ENCODE assay signal across 10 cellular contexts in genomic region chr18:48945953-48946217, GRCh38. TPM values are rescaled to one million over a fixed set of nuclear protein-coding genes. Genes with fewer than 3 reads are reported as not detected.
A peak's percentile ranks its signal among the peaks of the same experiment; 100 is the strongest.
DNase-seq lines count a peak whose midpoint lies in the region; ATAC-seq, FAIRE-seq and TF ChIP-seq lines count a peak whose summit lies in the region.
"Had no signal": no experiment of that assay in that cellular context is flagged by ENCODE, and none has a peak within 500 bp of the region (broad histone marks: within the 10 kb centered on the region; RNA-seq: fewer than 3 reads in every experiment).

No MANE protein-coding gene starts in this region.

- H3K79me2 ChIP-seq in KMS-11 (ENCODE audit: insufficient read depth, low read depth) (peaks cover 98% of the 10 kb centered on the region), osteoblast (ENCODE audit: insufficient read depth, low read length) (peaks cover 99% of the 10 kb centered on the region)

- H3K27me3 Mint-ChIP-seq in CD4-positive, CD25-positive, alpha-beta regulatory T cell = peaks cover 6% of the 10 kb centered on the region
- H3K27me3 Mint-ChIP-seq in effector memory CD8-positive, alpha-beta T cell = no peaks in the 10 kb centered on the region

- H3K27me3 ChIP-seq in CD4-positive, CD25-positive, alpha-beta regulatory T cell (ENCODE audit: control insufficient read depth, insufficient read depth, low read length) = no peaks in the 10 kb centered on the region
- no peaks in the 10 kb centered on the region for H3K27me3 ChIP-seq in KMS-11 (ENCODE audit: insufficient read depth, low read depth)
- H3K27me3 ChIP-seq in osteoblast (ENCODE audit: insufficient read depth, low read length) = no peaks in the 10 kb centered on the region

- peaks cover 30 to 83% (median 65%) of the 10 kb centered on the region in 4 donors for H3K4me1 Mint-ChIP-seq in CD4-positive, CD25-positive, alpha-beta regulatory T cell
- H3K4me1 Mint-ChIP-seq in effector memory CD8-positive, alpha-beta T cell (ENCODE audit: low read depth in 2 of 2) = peaks cover 71% of the 10 kb centered on the region in 2 donors

- FAIRE-seq in D721Med (lab: Jason Lieb, UNC) (no peak), frontal cortex (lab: Jason Lieb, UNC) (no peak)

- TF ChIP-seq CTCF in KMS-11 (conservative IDR thresholded peaks at IDR 0.05; ENCODE audit: low read depth, low read length) (no peak), osteoblast (IDR thresholded peaks at IDR 0.05; ENCODE audit: extremely low read depth, low read depth, low read length) (no peak), D721Med (IDR thresholded peaks at IDR 0.05; ENCODE audit: insufficient read depth, missing control alignments) (no peak)

- peak overlapping the region; percentile 1 for H3K4me3 ChIP-seq in CD4-positive, CD25-positive, alpha-beta regulatory T cell (ENCODE audit: low read depth, low read length)
- H3K4me3 ChIP-seq in KMS-11 (IDR thresholded peaks at IDR 0.05; ENCODE audit: insufficient read depth, low read depth, low read length) (no peak overlapping the region), osteoblast (ENCODE audit: insufficient read depth, low read length) (peak overlapping the region; percentile 97)

- H3K9me3 Mint-ChIP-seq in CD4-positive, CD25-positive, alpha-beta regulatory T cell = peaks cover 0 to 2% (median 0%) of the 10 kb centered on the region in 7 donors
- H3K9me3 Mint-ChIP-seq in effector memory CD8-positive, alpha-beta T cell = no peaks in the 10 kb centered on the region

- H4K20me1 ChIP-seq in KMS-11 (ENCODE audit: insufficient read depth) (peaks cover 81% of the 10 kb centered on the region), osteoblast (ENCODE audit: insufficient read depth, low read length) (peaks cover 80% of the 10 kb centered on the region)

- peak overlapping the region in 2 of 3 donors; percentile 14 to 58 for H3K27ac Mint-ChIP-seq in CD4-positive, CD25-positive, alpha-beta regulatory T cell
- H3K27ac Mint-ChIP-seq in effector memory CD8-positive, alpha-beta T cell = peak overlapping the region; percentile 71 to 84

- no peak overlapping the region for H3K27ac ChIP-seq in CD4-positive, CD25-positive, alpha-beta regulatory T cell (ENCODE audit: insufficient read depth, low read length, poor library complexity, severe bottlenecking)
- H3K27ac ChIP-seq in KMS-11 (peak overlapping the region; percentile 4; the same call in 1 of the 2 replicates), osteoblast (ENCODE audit: low read depth, low read length) (peak overlapping the region; percentile 94)

- peak overlapping the region; percentile 73 to 98 (median 94) for H3K4me3 Mint-ChIP-seq in CD4-positive, CD25-positive, alpha-beta regulatory T cell
- peak overlapping the region; percentile 75 to 98 for H3K4me3 Mint-ChIP-seq in effector memory CD8-positive, alpha-beta T cell

- H2AFZ ChIP-seq in KMS-11 (ENCODE audit: low read depth) (no peak overlapping the region), osteoblast (ENCODE audit: low read length) (no peak overlapping the region)

- no peaks in the 10 kb centered on the region for H3K9me3 ChIP-seq in CD4-positive, CD25-positive, alpha-beta regulatory T cell (ENCODE audit: control insufficient read depth in 2 of 2, low read length in 2 of 2)
- no peaks in the 10 kb centered on the region for H3K9me3 ChIP-seq in osteoblast (ENCODE audit: low read depth, low read length)

- H3K4me2 ChIP-seq in KMS-11 (peak overlapping the region; percentile 95), osteoblast (ENCODE audit: insufficient read depth, low read length) (peak overlapping the region; percentile 95)

- H3K36me3 Mint-ChIP-seq in CD4-positive, CD25-positive, alpha-beta regulatory T cell = peaks cover 19% of the 10 kb centered on the region
- peaks cover 98% of the 10 kb centered on the region for H3K36me3 Mint-ChIP-seq in effector memory CD8-positive, alpha-beta T cell (ENCODE audit: insufficient read depth)

- no peak for ATAC-seq in CD4-positive, CD25-positive, alpha-beta regulatory T cell (ENCODE audit: low read depth in 2 of 2)
- ATAC-seq in effector memory CD8-positive, alpha-beta T cell (replicated peaks) = no peak
- no peak for ATAC-seq in HG02759 (IDR thresholded peaks at IDR 0.05; ENCODE audit: unreplicated experiment)

- peaks cover 88% of the 10 kb centered on the region for H3K4me1 ChIP-seq in CD4-positive, CD25-positive, alpha-beta regulatory T cell (ENCODE audit: control insufficient read depth, insufficient read depth, low read length, poor library complexity, severe bottlenecking)
- H3K4me1 ChIP-seq in KMS-11 (ENCODE audit: low read depth, poor library complexity, severe bottlenecking) (peaks cover 68% of the 10 kb centered on the region), osteoblast (ENCODE audit: insufficient read depth, low read length) (peaks cover 65% of the 10 kb centered on the region)

- peaks cover 9% of the 10 kb centered on the region for H3K36me3 ChIP-seq in CD4-positive, CD25-positive, alpha-beta regulatory T cell (ENCODE audit: control insufficient read depth, insufficient read depth, low read length)
- peaks cover 34% of the 10 kb centered on the region; the same call in 1 of the 2 replicates for H3K36me3 ChIP-seq in KMS-11 (ENCODE audit: insufficient read depth)
- H3K36me3 ChIP-seq in osteoblast (ENCODE audit: insufficient read depth, low read length) = peaks cover 76% of the 10 kb centered on the region

- peak overlapping the region; percentile 66; the same call in 1 of the 2 replicates for H3K9ac ChIP-seq in KMS-11

- DNase-seq in CD4-positive, CD25-positive, alpha-beta regulatory T cell = no peak
- no peak for DNase-seq in effector memory CD8-positive, alpha-beta T cell
- peak; percentile 34 for DNase-seq in osteoblast (ENCODE audit: insufficient read length, low spot score, missing footprints)
- no peak for DNase-seq in D721Med (ENCODE audit: insufficient read length, low spot score)
- no peak for DNase-seq in frontal cortex (ENCODE audit: low spot score in 2 of 2)
- DNase-seq in iPS-NIHi11 (ENCODE audit: low spot score) = no peak
- DNase-seq: activated CD4-positive, alpha-beta T cell treated with anti-CD3 and anti-CD28 coated beads, Interleukin-2, amount 50 U/mL, for 48 hours; cortex of kidney had no signal

RNA-seq across cellular contexts. Expression of gene SMAD7, which starts 4.9 kb away (rescaled TPM):
- total RNA-seq in CD4-positive, CD25-positive, alpha-beta regulatory T cell = 64.0 TPM
- polyA plus RNA-seq in CD4-positive, CD25-positive, alpha-beta regulatory T cell = 1 to 10 TPM; 1.7 to 7.2 (median 6.3) TPM
- total RNA-seq in osteoblast = 76.0 and 81.6 TPM in 2 replicates
- 14.7 TPM for total RNA-seq in frontal cortex
